8 cellular contexts compared by ENCODE assay signal in the genomic region with DNA sequence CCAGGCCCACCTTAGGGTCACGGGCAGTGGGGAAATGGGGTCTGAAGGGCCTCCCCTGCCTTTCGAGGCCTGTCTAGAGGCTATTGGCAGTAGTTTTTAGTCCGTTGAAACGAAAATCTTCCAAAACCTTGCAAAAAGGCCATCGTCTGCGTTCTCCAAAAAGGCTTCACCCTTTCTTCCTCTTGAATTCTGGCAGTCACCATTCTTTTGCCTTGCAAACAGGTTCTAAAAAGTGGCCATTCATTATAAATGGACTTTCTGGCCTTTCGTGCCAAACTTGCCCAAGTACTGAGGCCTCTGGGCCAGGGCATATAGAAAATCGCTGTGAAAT. TPM values are rescaled to one million over a fixed set of nuclear protein-coding genes. Genes with fewer than 3 reads are reported as not detected.
DNase-seq lines count a peak whose midpoint lies in the region; FAIRE-seq and TF ChIP-seq lines count a peak whose summit lies in the region.

No MANE protein-coding gene starts in this region.

- no peaks in the 10 kb centered on the region for H3K9me3 ChIP-seq in astrocyte (ENCODE audit: insufficient read depth, low read depth, low read length)

- no peak overlapping the region for H3K4me3 ChIP-seq in astrocyte (ENCODE audit: insufficient read depth, low read depth, low read length)

- no peaks in the 10 kb centered on the region for H3K27me3 ChIP-seq in astrocyte (ENCODE audit: insufficient read depth, low read length)

- peak overlapping the region; percentile 9 for H3K4me3 Mint-ChIP-seq in activated naive CD4-positive, alpha-beta T cell treated with anti-CD3 and anti-CD28 coated beads, Interleukin-2, amount 50 U/mL, for 24 hours
- H3K4me3 Mint-ChIP-seq in astrocyte (ENCODE audit: unreplicated experiment) (peak overlapping the region; percentile 58), mesothelial cell of epicardium (peak overlapping the region; percentile 51), type B pancreatic cell (peak overlapping the region; percentile 77)

- TF ChIP-seq CTCF in astrocyte (IDR thresholded peaks at IDR 0.05; ENCODE audit: insufficient read depth, low read depth, low read length) (no peak), mesothelial cell of epicardium (IDR thresholded peaks at IDR 0.05; ENCODE audit: unreplicated experiment) (no peak), type B pancreatic cell (conservative IDR thresholded peaks at IDR 0.05) (no peak)

- H3K27ac Mint-ChIP-seq in activated naive CD4-positive, alpha-beta T cell treated with anti-CD3 and anti-CD28 coated beads, Interleukin-2, amount 50 U/mL, for 24 hours = no peak overlapping the region
- H3K27ac Mint-ChIP-seq in astrocyte (ENCODE audit: unreplicated experiment) = peak overlapping the region; percentile 7
- H3K27ac Mint-ChIP-seq in mesothelial cell of epicardium = no peak overlapping the region
- peak overlapping the region; percentile 42 for H3K27ac Mint-ChIP-seq in type B pancreatic cell

- peak overlapping the region; percentile 59 for H3K4me2 ChIP-seq in astrocyte (ENCODE audit: low read length)

- peaks cover 8% of the 10 kb centered on the region for H3K36me3 ChIP-seq in astrocyte (ENCODE audit: insufficient read depth, low read length)

- H3K9ac ChIP-seq in astrocyte (ENCODE audit: low read length) = no peak overlapping the region

- H3K4me1 ChIP-seq in astrocyte (ENCODE audit: insufficient read depth, low read length) = peaks cover 7% of the 10 kb centered on the region

- no peaks in the 10 kb centered on the region for H3K79me2 ChIP-seq in astrocyte (ENCODE audit: insufficient read depth, low read length)

- H3K4me1 Mint-ChIP-seq in activated naive CD4-positive, alpha-beta T cell treated with anti-CD3 and anti-CD28 coated beads, Interleukin-2, amount 50 U/mL, for 24 hours = peaks cover 38% of the 10 kb centered on the region
- no peaks in the 10 kb centered on the region for H3K4me1 Mint-ChIP-seq in astrocyte (ENCODE audit: low read depth, unreplicated experiment)
- peaks cover 6% of the 10 kb centered on the region for H3K4me1 Mint-ChIP-seq in mesothelial cell of epicardium
- H3K4me1 Mint-ChIP-seq in type B pancreatic cell (ENCODE audit: unreplicated experiment) = peaks cover 10% of the 10 kb centered on the region

- H3K27me3 Mint-ChIP-seq in activated naive CD4-positive, alpha-beta T cell treated with anti-CD3 and anti-CD28 coated beads, Interleukin-2, amount 50 U/mL, for 24 hours = no peaks in the 10 kb centered on the region
- no peaks in the 10 kb centered on the region for H3K27me3 Mint-ChIP-seq in astrocyte (ENCODE audit: low read depth, unreplicated experiment)
- no peaks in the 10 kb centered on the region for H3K27me3 Mint-ChIP-seq in mesothelial cell of epicardium (ENCODE audit: low read depth)
- no peaks in the 10 kb centered on the region for H3K27me3 Mint-ChIP-seq in type B pancreatic cell

- peaks cover 18% of the 10 kb centered on the region for H3K36me3 Mint-ChIP-seq in activated naive CD4-positive, alpha-beta T cell treated with anti-CD3 and anti-CD28 coated beads, Interleukin-2, amount 50 U/mL, for 24 hours
- peaks cover 10% of the 10 kb centered on the region for H3K36me3 Mint-ChIP-seq in astrocyte (ENCODE audit: low read depth, unreplicated experiment)
- H3K36me3 Mint-ChIP-seq in mesothelial cell of epicardium = peaks cover 15% of the 10 kb centered on the region
- peaks cover 16% of the 10 kb centered on the region for H3K36me3 Mint-ChIP-seq in type B pancreatic cell

- H3K27ac ChIP-seq in astrocyte (ENCODE audit: low read depth, low read length) = no peak overlapping the region

- no peak for DNase-seq in activated naive CD4-positive, alpha-beta T cell (lab: John Stamatoyannopoulos, UW)
- DNase-seq in astrocyte (ENCODE audit: low read depth) = no peak
- peak in 1 of 2 experiments; percentile 42 for DNase-seq in mesothelial cell of epicardium (ENCODE audit: low spot score in 2 of 2, unreplicated experiment in 2 of 2)
- no peak for DNase-seq in type B pancreatic cell (ENCODE audit: extremely low spot score, unreplicated experiment)
- no peak for DNase-seq in globus pallidus (ENCODE audit: low spot score)
- no peak for DNase-seq in RKO (ENCODE audit: low spot score)
- DNase-seq in D341Med (ENCODE audit: low spot score) = no peak

- FAIRE-seq in astrocyte (lab: Jason Lieb, UNC) = no peak

- peaks cover 11% of the 10 kb centered on the region for H4K20me1 ChIP-seq in astrocyte (ENCODE audit: insufficient read depth, low read length)

- no peaks in the 10 kb centered on the region for H3K9me3 Mint-ChIP-seq in activated naive CD4-positive, alpha-beta T cell treated with anti-CD3 and anti-CD28 coated beads, Interleukin-2, amount 50 U/mL, for 24 hours
- no peaks in the 10 kb centered on the region for H3K9me3 Mint-ChIP-seq in astrocyte (ENCODE audit: unreplicated experiment)
- H3K9me3 Mint-ChIP-seq in mesothelial cell of epicardium = no peaks in the 10 kb centered on the region
- no peaks in the 10 kb centered on the region for H3K9me3 Mint-ChIP-seq in type B pancreatic cell

- peak overlapping the region; percentile 57 for H2AFZ ChIP-seq in astrocyte (ENCODE audit: low read depth, low read length)

RNA-seq across cellular contexts. Expression of gene TARS3, which starts 0.4 kb away (rescaled TPM):
- 15.7 and 16.3 TPM in 2 replicates for total RNA-seq in astrocyte
- 18.1 to 22.4 TPM (median 21.0 TPM) in 3 replicates for total RNA-seq in mesothelial cell of epicardium
- total RNA-seq in type B pancreatic cell (ENCODE audit: low replicate concordance) = 11.0 and 17.1 TPM in 2 replicates

Comparison
In these comparisons a context has a peak if more than half of its experiments do, and no peak if none do; other contexts are left out.
1. H3K27ac Mint-ChIP-seq: peak in astrocyte (single experiment) and type B pancreatic cell (single experiment); none in activated naive CD4-positive, alpha-beta T cell treated with anti-CD3 and anti-CD28 coated beads, Interleukin-2, amount 50 U/mL, for 24 hours (single experiment) and mesothelial cell of epicardium (single experiment).
2. H3K4me3 Mint-ChIP-seq: peak in every context shown above with its lines; median percentile 77 in type B pancreatic cell; 58 in astrocyte; 51 in mesothelial cell of epicardium; 9 in activated naive CD4-positive, alpha-beta T cell treated with anti-CD3 and anti-CD28 coated beads, Interleukin-2, amount 50 U/mL, for 24 hours.